8 cellular contexts compared by ENCODE assay signal in the genomic region with DNA sequence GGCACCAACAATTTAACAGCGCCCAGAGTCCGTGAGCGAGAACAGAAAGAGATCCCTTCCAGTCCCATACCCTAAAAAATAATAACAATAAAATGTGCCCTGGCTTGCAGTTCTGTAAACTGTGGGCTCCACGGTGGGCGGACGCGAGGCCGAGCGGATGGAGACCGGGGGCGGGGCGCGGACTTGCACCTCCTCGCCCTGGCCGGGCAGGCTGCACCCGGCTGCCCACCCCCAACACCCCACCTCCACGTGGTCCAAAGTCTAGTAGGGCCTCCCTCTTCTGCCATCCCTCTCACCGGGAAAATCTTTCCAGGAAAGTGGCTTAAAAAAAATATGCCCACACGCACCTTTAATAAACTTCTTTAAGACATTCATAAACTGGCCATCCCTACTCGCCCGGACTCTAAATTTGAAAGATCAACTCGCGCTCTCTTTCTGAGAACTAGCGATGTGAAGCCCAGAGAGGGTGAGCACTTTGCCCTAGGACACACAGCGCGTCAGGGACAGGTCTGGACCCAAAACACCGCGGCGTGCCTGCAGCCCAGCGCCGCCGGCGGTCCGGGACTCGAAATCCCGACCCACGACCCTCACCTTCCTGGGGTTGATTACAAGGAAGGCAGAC. TPM values are rescaled to one million over a fixed set of nuclear protein-coding genes. Genes with fewer than 3 reads are reported as not detected.
DNase-seq lines count a peak whose midpoint lies in the region; ATAC-seq and TF ChIP-seq lines count a peak whose summit lies in the region.

No MANE protein-coding gene starts in this region.

- ATAC-seq in lung (ENCODE audit: insufficient read depth, low FRiP score) (no peak), HG02571 (IDR thresholded peaks at IDR 0.05; ENCODE audit: unreplicated experiment) (no peak), GM21528 (IDR thresholded peaks at IDR 0.05; ENCODE audit: low FRiP score, unreplicated experiment) (no peak), gastroesophageal sphincter (no peak)
- no peak for ATAC-seq in activated CD4-positive, CD25-positive, alpha-beta regulatory T cell treated with anti-CD3 and anti-CD28 coated beads, Interleukin-2, amount 50 U/mL, for 24 hours

- peaks cover 3% of the 10 kb centered on the region for H3K27me3 Mint-ChIP-seq in activated naive CD8-positive, alpha-beta T cell treated with anti-CD3 and anti-CD28 coated beads for 36 hours

- no peak for TF ChIP-seq POLR2A in gastroesophageal sphincter (IDR thresholded peaks at IDR 0.05)

- WGBS in lung, 2 donors = 2% methylated on average over 37 of the region's 37 CpGs
- WGBS in gastroesophageal sphincter (ENCODE audit: low coverage in 1 of 2), 2 donors = 2 to 4% methylated on average over 13 to 14 of the region's 37 CpGs

- H3K9me3 ChIP-seq in A673 (ENCODE audit: low read depth, low read length, poor library complexity, severe bottlenecking) = no peaks in the 10 kb centered on the region
- no peaks in the 10 kb centered on the region for H3K9me3 ChIP-seq in lung (ENCODE audit: control insufficient read depth in 2 of 2, insufficient read depth in 1 of 2, low read length in 1 of 2)
- no peaks in the 10 kb centered on the region for H3K9me3 ChIP-seq in gastroesophageal sphincter

- DNase-seq in A673 (ENCODE audit: low spot score) (peak; percentile 56), HL-60 (ENCODE audit: low read depth in 1 of 2, low spot score in 1 of 2) (no peak), lung (ENCODE audit: low spot score) (no peak)
- DNase-seq in activated naive CD8-positive, alpha-beta T cell treated with anti-CD3 and anti-CD28 coated beads for 36 hours = peak; percentile 72

- TF ChIP-seq CTCF in A673 (conservative IDR thresholded peaks at IDR 0.05; ENCODE audit: low read depth, low read length) (no peak), HL-60 (IDR thresholded peaks at IDR 0.05; ENCODE audit: insufficient read depth, low read length) (no peak), lung (IDR thresholded peaks at IDR 0.05; ENCODE audit: control extremely low read depth, extremely low read depth) (no peak), gastroesophageal sphincter (IDR thresholded peaks at IDR 0.05) (no peak)

- peak overlapping the region; percentile 89 for H3K4me3 Mint-ChIP-seq in activated naive CD8-positive, alpha-beta T cell treated with anti-CD3 and anti-CD28 coated beads for 36 hours

- no TSS peak for BruUV-seq in A673 (replicated peaks; lab: Mats Ljungman, UMichigan)

- no peak for TF ChIP-seq EP300 in gastroesophageal sphincter (IDR thresholded peaks at IDR 0.05)

- CTCF ChIA-PET in A673 (lab: Charles Lee) = interaction anchor here (1.1 kb wide), 1 partner anchor 1862 kb away, joined by 5 read pairs; no protein-coding TSS in a partner anchor

- peaks cover 40% of the 10 kb centered on the region for H3K4me1 Mint-ChIP-seq in activated naive CD8-positive, alpha-beta T cell treated with anti-CD3 and anti-CD28 coated beads for 36 hours

- H3K4me3 ChIP-seq in A673 (ENCODE audit: low read depth, low read length, poor library complexity, severe bottlenecking) = peak overlapping the region; percentile 85
- H3K4me3 ChIP-seq in HL-60 (replicated peaks; ENCODE audit: insufficient read depth, low read length) = peak overlapping the region; percentile 15
- peak overlapping the region; percentile 5 for H3K4me3 ChIP-seq in lung
- peak overlapping the region in 1 of 2 donors; percentile 42 for H3K4me3 ChIP-seq in gastroesophageal sphincter

- intact Hi-C loops in A673 (cut with micrococcal nuclease; ENCODE audit: unreplicated experiment) = loop anchor here (2.0 to 5.0 kb wide), 4 partner anchors 141 to 1862 kb away; no protein-coding TSS in a partner anchor

- H3K36me3 ChIP-seq in A673 (ENCODE audit: insufficient read depth, low read length, poor library complexity, severe bottlenecking) (no peaks in the 10 kb centered on the region), lung (ENCODE audit: control insufficient read depth in 2 of 2, insufficient read depth in 2 of 2, low read length in 2 of 2) (no peaks in the 10 kb centered on the region), gastroesophageal sphincter (no peaks in the 10 kb centered on the region)

- H3K4me1 ChIP-seq in A673 (ENCODE audit: insufficient read depth, low read length, poor library complexity, severe bottlenecking) (peaks cover 38% of the 10 kb centered on the region), lung (ENCODE audit: control insufficient read depth in 2 of 2, insufficient read depth in 2 of 2, low read length in 2 of 2) (peaks cover 15 to 21% of the 10 kb centered on the region in 2 donors), gastroesophageal sphincter (peaks cover 0 to 62% (median 27%) of the 10 kb centered on the region in 3 donors)

- POLR2A ChIA-PET in A673 (lab: Charles Lee; ENCODE audit: low non-redundant PET) = no interaction called here

- no peaks in the 10 kb centered on the region for H3K9me3 Mint-ChIP-seq in activated naive CD8-positive, alpha-beta T cell treated with anti-CD3 and anti-CD28 coated beads for 36 hours

- peaks cover 12% of the 10 kb centered on the region for H3K36me3 Mint-ChIP-seq in activated naive CD8-positive, alpha-beta T cell treated with anti-CD3 and anti-CD28 coated beads for 36 hours

- H3K27me3 ChIP-seq in A673 (replicated peaks; ENCODE audit: insufficient read depth, low read depth, low read length, poor library complexity) (no peaks in the 10 kb centered on the region), HL-60 (ENCODE audit: insufficient read depth, poor library complexity, severe bottlenecking) (peaks cover 74% of the 10 kb centered on the region), lung (ENCODE audit: control insufficient read depth, insufficient read depth) (peaks cover 14% of the 10 kb centered on the region), gastroesophageal sphincter (peaks cover 97% of the 10 kb centered on the region)

- peak overlapping the region; percentile 93 for H3K27ac ChIP-seq in A673 (ENCODE audit: low read depth, low read length, poor library complexity, severe bottlenecking)
- H3K27ac ChIP-seq in HL-60 (replicated peaks) = no peak overlapping the region
- no peak overlapping the region for H3K27ac ChIP-seq in lung (ENCODE audit: low read depth in 1 of 2, low read length in 1 of 2)
- H3K27ac ChIP-seq in gastroesophageal sphincter = no peak overlapping the region

- H3K27ac Mint-ChIP-seq in activated naive CD8-positive, alpha-beta T cell treated with anti-CD3 and anti-CD28 coated beads for 36 hours = peak overlapping the region; percentile 95

RNA-seq across cellular contexts. Expression of gene BCL11B, which starts 1.8 kb away (rescaled TPM):
- 80.6 and 81.3 TPM in 2 replicates for total RNA-seq in A673 (2021)
- 10 to 100 TPM; 38.9 to 40.3 TPM for total RNA-seq in activated naive CD8-positive, alpha-beta T cell treated with anti-CD3 and anti-CD28 coated beads for 36 hours
- total RNA-seq in lung = 1 to 10 TPM; 1.0 to 2.3 TPM
- under 1 TPM; 0.20 to 0.29 TPM for polyA plus RNA-seq in lung
- total RNA-seq in gastroesophageal sphincter = 1 to 10 TPM in 1 of 4 donors, under 1 TPM in 3; under 0.01 to 1.1 (median 0.39) TPM

Comparison
In these comparisons a context has a peak if more than half of its experiments do, and no peak if none do; other contexts are left out.
1. DNase-seq: peak in A673 (single experiment) and activated naive CD8-positive, alpha-beta T cell treated with anti-CD3 and anti-CD28 coated beads for 36 hours (single experiment); none in HL-60 (0 of 2) and lung (single experiment).
2. RNA of gene BCL11B, which starts 1.8 kb away (total RNA-seq): 80.6 to 81.3 TPM in A673 and 38.9 to 40.3 TPM in activated naive CD8-positive, alpha-beta T cell treated with anti-CD3 and anti-CD28 coated beads for 36 hours; 1.0 to 2.3 TPM in lung and under 0.01 to 1.1 TPM in gastroesophageal sphincter; every median in the first group is over 10 times any median in the second.